Comparison of ENCODE assay signal across 25 cellular contexts in genomic region chr18:6031004-6031403, GRCh38.
"Had no signal": no experiment of that assay in that cellular context is flagged by ENCODE, and none has a peak within 500 bp of the region (broad histone marks: within the 10 kb centered on the region; RNA-seq: fewer than 3 reads in every experiment).

No MANE protein-coding gene starts in this region.

- FAIRE-seq: kidney, small intestine had no signal

- H3K27me3 Mint-ChIP-seq: central memory CD8-positive, alpha-beta T cell; stimulated activated naive CD8-positive, alpha-beta T cell treated with anti-CD3 and anti-CD28 coated beads, Interleukin-15, amount 100 ng/mL, for 72 hours; T-helper 17 cell had no signal

- H3K27me3 ChIP-seq: adrenal gland, ascending aorta, colonic mucosa, esophagus squamous epithelium, left lung, ovary, right atrium auricular region, uterus had no signal

- H3K27ac Mint-ChIP-seq: activated CD4-positive, alpha-beta memory T cell treated with anti-CD3 and anti-CD28 coated beads for 36 hours; activated naive CD4-positive, alpha-beta T cell treated with anti-CD3 and anti-CD28 coated beads, Interleukin-2, amount 50 U/mL, for 24 hours; activated T-helper 1 cell treated with anti-CD3 and anti-CD28 coated beads, Interleukin-12 subunit alpha, Interleukin-12 subunit beta, Interleukin-2, Interleukin-4 antibody, amounts not matched to agents 30 ng/mL and 10 ng/mL and 1 ng/mL, durations not matched to agents 14 hours and 24 hours and 36 hours; naive thymus-derived CD8-positive, alpha-beta T cell; stimulated activated effector memory CD8-positive, alpha-beta T cell treated with anti-CD3 and anti-CD28 coated beads, Interleukin-12 subunit alpha, Interleukin-12 subunit beta, amount 100 ng/mL, for 72 hours; T-helper 17 cell had no signal

- H3K36me3 ChIP-seq: adrenal gland, ascending aorta, colonic mucosa, esophagus squamous epithelium, left lung, ovary, right atrium auricular region, uterus had no signal

- H3K4me1 Mint-ChIP-seq: activated naive CD4-positive, alpha-beta T cell treated with anti-CD3 and anti-CD28 coated beads, Interleukin-2, amount 50 U/mL, for 24 hours; central memory CD8-positive, alpha-beta T cell; naive thymus-derived CD8-positive, alpha-beta T cell; stimulated activated effector memory CD8-positive, alpha-beta T cell treated with anti-CD3 and anti-CD28 coated beads, Interleukin-12 subunit alpha, Interleukin-12 subunit beta, amount 100 ng/mL, for 72 hours; stimulated activated naive CD8-positive, alpha-beta T cell treated with anti-CD3 and anti-CD28 coated beads, Interleukin-15, amount 100 ng/mL, for 72 hours; T-helper 17 cell had no signal

- ATAC-seq: left lung; naive thymus-derived CD8-positive, alpha-beta T cell; psoas muscle; stimulated activated effector memory CD8-positive, alpha-beta T cell treated with anti-CD3 and anti-CD28 coated beads, Interleukin-12 subunit alpha, Interleukin-12 subunit beta, amount 100 ng/mL, for 72 hours; stimulated activated naive CD8-positive, alpha-beta T cell treated with anti-CD3 and anti-CD28 coated beads, Interleukin-15, amount 100 ng/mL, for 72 hours; T-helper 17 cell had no signal

- H3K36me3 Mint-ChIP-seq: activated naive CD4-positive, alpha-beta T cell treated with anti-CD3 and anti-CD28 coated beads, Interleukin-2, amount 50 U/mL, for 24 hours; stimulated activated effector memory CD8-positive, alpha-beta T cell treated with anti-CD3 and anti-CD28 coated beads, Interleukin-12 subunit alpha, Interleukin-12 subunit beta, amount 100 ng/mL, for 72 hours had no signal

- H3K27ac ChIP-seq: ascending aorta, colonic mucosa, esophagus squamous epithelium, left lung, ovary, psoas muscle, right atrium auricular region, uterus had no signal

- H3K4me3 ChIP-seq: adrenal gland, ascending aorta, colonic mucosa, esophagus squamous epithelium, left lung, ovary, psoas muscle, right atrium auricular region, uterus had no signal

- DNase-seq: activated CD4-positive, alpha-beta memory T cell treated with anti-CD3 and anti-CD28 coated beads for 36 hours; activated CD4-positive, alpha-beta T cell treated with anti-CD3 and anti-CD28 coated beads for 48 hours; activated gamma-delta T cell; colonic mucosa; esophagus squamous epithelium; foreskin fibroblast; kidney; left lung; naive thymus-derived CD8-positive, alpha-beta T cell; psoas muscle; small intestine; stimulated activated CD4-positive, alpha-beta T cell treated with anti-CD3 and anti-CD28 coated beads, Interleukin-2, amount 100 ng/mL, for 24 hours; stimulated activated naive CD8-positive, alpha-beta T cell treated with anti-CD3 and anti-CD28 coated beads, Interleukin-15, amount 100 ng/mL, for 72 hours; SW 1271; T-helper 17 cell; trophoblast cell; uterus had no signal

- H3K4me1 ChIP-seq: ascending aorta, colonic mucosa, esophagus squamous epithelium, left lung, psoas muscle, right atrium auricular region, uterus had no signal

- H3K9me3 Mint-ChIP-seq: activated T-helper 1 cell treated with anti-CD3 and anti-CD28 coated beads, Interleukin-12 subunit alpha, Interleukin-12 subunit beta, Interleukin-2, Interleukin-4 antibody, amounts not matched to agents 30 ng/mL and 10 ng/mL and 1 ng/mL, durations not matched to agents 14 hours and 24 hours and 36 hours had no signal

- H3K4me3 Mint-ChIP-seq: activated CD4-positive, alpha-beta memory T cell treated with anti-CD3 and anti-CD28 coated beads for 36 hours; activated naive CD4-positive, alpha-beta T cell treated with anti-CD3 and anti-CD28 coated beads, Interleukin-2, amount 50 U/mL, for 24 hours; activated T-helper 1 cell treated with anti-CD3 and anti-CD28 coated beads, Interleukin-12 subunit alpha, Interleukin-12 subunit beta, Interleukin-2, Interleukin-4 antibody, amounts not matched to agents 30 ng/mL and 10 ng/mL and 1 ng/mL, durations not matched to agents 14 hours and 24 hours and 36 hours; central memory CD8-positive, alpha-beta T cell; naive thymus-derived CD8-positive, alpha-beta T cell; stimulated activated effector memory CD8-positive, alpha-beta T cell treated with anti-CD3 and anti-CD28 coated beads, Interleukin-12 subunit alpha, Interleukin-12 subunit beta, amount 100 ng/mL, for 72 hours; stimulated activated naive CD8-positive, alpha-beta T cell treated with anti-CD3 and anti-CD28 coated beads, Interleukin-15, amount 100 ng/mL, for 72 hours; T-helper 17 cell had no signal

- H3K9me3 ChIP-seq: colonic mucosa, esophagus squamous epithelium, ovary, psoas muscle had no signal
